In the genomic region with DNA sequence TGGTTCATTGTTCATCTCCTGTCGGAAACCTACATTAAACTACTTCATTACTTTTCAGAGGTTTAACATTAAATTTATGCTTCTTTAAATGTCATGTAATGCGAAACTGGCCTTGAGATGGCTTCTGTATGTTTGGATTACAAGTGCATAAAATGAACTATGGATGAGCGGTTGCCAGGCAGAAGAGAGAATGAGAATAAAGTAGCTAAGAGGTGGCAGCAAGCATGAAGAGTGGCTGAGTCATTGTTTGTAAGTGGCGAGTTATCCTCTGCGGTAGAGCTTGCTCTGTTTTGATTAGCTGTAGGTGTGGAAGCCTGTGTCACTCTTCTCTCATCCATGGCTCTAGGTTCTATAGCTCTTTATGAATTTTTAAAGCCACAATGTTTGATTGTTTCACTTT, we compare ENCODE assay signal across 1 cellular context.
TF ChIP-seq lines count a peak whose summit lies in the region.

No MANE protein-coding gene starts in this region.

TF ChIP-seq in HepG2, 621 proteins besides CTCF, POLR2A, EP300 and RAD21 (continued from another document):
- TF ChIP-seq IRX3 (CRISPR knock-in tag; IDR thresholded peaks at IDR 0.05; ENCODE audit: borderline replicate concordance, low read depth) (no peak), KDM5A (IDR thresholded peaks at IDR 0.05; ENCODE audit: borderline replicate concordance, low read length) (no peak), KDM1A (CRISPR knock-in tag; IDR thresholded peaks at IDR 0.05) (no peak), ZNF382 (CRISPR knock-in tag; IDR thresholded peaks at IDR 0.05; ENCODE audit: borderline replicate concordance) (no peak), BORCS8-MEF2B (CRISPR knock-in tag; IDR thresholded peaks at IDR 0.05) (no peak), ZNF207 (IDR thresholded peaks at IDR 0.05; ENCODE audit: borderline replicate concordance) (no peak), ZFP36L2 (CRISPR knock-in tag; IDR thresholded peaks at IDR 0.05) (no peak), RFXANK (CRISPR knock-in tag; IDR thresholded peaks at IDR 0.05) (peak; percentile 79; the same call in 1 of the 2 replicates), ZNF768 (CRISPR knock-in tag; IDR thresholded peaks at IDR 0.05) (no peak), ZNF557 (CRISPR knock-in tag; IDR thresholded peaks at IDR 0.05) (no peak), THAP11 (CRISPR knock-in tag; IDR thresholded peaks at IDR 0.05) (no peak), ATRX (CRISPR knock-in tag; IDR thresholded peaks at IDR 0.05; ENCODE audit: borderline replicate concordance) (no peak), MIER2 (CRISPR knock-in tag; IDR thresholded peaks at IDR 0.05) (no peak), ADNP (CRISPR knock-in tag; IDR thresholded peaks at IDR 0.05) (no peak), SKI (IDR thresholded peaks at IDR 0.05; ENCODE audit: partially characterized antibody) (no peak), MLLT10 (CRISPR knock-in tag; IDR thresholded peaks at IDR 0.05) (no peak), FOSL2 (CRISPR knock-in tag; IDR thresholded peaks at IDR 0.05) (peak; percentile 88), HNRNPUL1 (IDR thresholded peaks at IDR 0.05; ENCODE audit: low read depth, low read length) (no peak), MYC (CRISPR knock-in tag; IDR thresholded peaks at IDR 0.05; ENCODE audit: borderline replicate concordance) (no peak), ZBTB7B (CRISPR knock-in tag; IDR thresholded peaks at IDR 0.05) (no peak), NR2F6 (IDR thresholded peaks at IDR 0.05) (no peak), NR2F6 (CRISPR knock-in tag; IDR thresholded peaks at IDR 0.05) (no peak), ZNF792 (CRISPR knock-in tag; IDR thresholded peaks at IDR 0.05) (0 out of 2 replicates have a peak, but pooled peaks have one; percentile 30), GATA4 (IDR thresholded peaks at IDR 0.05; ENCODE audit: borderline replicate concordance, low read depth) (no peak), ZNF256 (CRISPR knock-in tag; conservative IDR thresholded peaks at IDR 0.05) (no peak)
- TF ChIP-seq, protein P1, sequence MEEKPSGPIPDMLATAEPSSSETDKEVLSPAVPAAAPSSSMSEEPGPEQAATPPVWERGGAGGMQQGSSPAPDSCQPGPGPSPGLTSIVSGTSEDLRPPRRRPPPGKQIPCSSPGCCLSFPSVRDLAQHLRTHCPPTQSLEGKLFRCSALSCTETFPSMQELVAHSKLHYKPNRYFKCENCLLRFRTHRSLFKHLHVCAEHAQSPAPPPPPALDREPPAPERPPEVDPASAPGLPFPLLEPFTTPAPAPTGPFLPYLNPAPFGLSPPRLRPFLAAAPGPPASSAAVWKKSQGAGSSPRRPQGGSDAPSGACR (CRISPR knock-in tag; IDR thresholded peaks at IDR 0.05) = no peak
- TF ChIP-seq, protein P2, sequence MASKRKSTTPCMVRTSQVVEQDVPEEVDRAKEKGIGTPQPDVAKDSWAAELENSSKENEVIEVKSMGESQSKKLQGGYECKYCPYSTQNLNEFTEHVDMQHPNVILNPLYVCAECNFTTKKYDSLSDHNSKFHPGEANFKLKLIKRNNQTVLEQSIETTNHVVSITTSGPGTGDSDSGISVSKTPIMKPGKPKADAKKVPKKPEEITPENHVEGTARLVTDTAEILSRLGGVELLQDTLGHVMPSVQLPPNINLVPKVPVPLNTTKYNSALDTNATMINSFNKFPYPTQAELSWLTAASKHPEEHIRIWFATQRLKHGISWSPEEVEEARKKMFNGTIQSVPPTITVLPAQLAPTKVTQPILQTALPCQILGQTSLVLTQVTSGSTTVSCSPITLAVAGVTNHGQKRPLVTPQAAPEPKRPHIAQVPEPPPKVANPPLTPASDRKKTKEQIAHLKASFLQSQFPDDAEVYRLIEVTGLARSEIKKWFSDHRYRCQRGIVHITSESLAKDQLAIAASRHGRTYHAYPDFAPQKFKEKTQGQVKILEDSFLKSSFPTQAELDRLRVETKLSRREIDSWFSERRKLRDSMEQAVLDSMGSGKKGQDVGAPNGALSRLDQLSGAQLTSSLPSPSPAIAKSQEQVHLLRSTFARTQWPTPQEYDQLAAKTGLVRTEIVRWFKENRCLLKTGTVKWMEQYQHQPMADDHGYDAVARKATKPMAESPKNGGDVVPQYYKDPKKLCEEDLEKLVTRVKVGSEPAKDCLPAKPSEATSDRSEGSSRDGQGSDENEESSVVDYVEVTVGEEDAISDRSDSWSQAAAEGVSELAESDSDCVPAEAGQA (IDR thresholded peaks at IDR 0.05; ENCODE audit: low read depth) = no peak
- TF ChIP-seq, protein P2 (CRISPR knock-in tag; IDR thresholded peaks at IDR 0.05; ENCODE audit: borderline replicate concordance) = no peak
- TF ChIP-seq, protein P3, sequence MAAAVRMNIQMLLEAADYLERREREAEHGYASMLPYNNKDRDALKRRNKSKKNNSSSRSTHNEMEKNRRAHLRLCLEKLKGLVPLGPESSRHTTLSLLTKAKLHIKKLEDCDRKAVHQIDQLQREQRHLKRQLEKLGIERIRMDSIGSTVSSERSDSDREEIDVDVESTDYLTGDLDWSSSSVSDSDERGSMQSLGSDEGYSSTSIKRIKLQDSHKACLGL (CRISPR knock-in tag; IDR thresholded peaks at IDR 0.05) = no peak
- TF ChIP-seq, protein P4, sequence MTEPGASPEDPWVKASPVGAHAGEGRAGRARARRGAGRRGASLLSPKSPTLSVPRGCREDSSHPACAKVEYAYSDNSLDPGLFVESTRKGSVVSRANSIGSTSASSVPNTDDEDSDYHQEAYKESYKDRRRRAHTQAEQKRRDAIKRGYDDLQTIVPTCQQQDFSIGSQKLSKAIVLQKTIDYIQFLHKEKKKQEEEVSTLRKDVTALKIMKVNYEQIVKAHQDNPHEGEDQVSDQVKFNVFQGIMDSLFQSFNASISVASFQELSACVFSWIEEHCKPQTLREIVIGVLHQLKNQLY (CRISPR knock-in tag; IDR thresholded peaks at IDR 0.05) = no peak
- TF ChIP-seq, protein P5, sequence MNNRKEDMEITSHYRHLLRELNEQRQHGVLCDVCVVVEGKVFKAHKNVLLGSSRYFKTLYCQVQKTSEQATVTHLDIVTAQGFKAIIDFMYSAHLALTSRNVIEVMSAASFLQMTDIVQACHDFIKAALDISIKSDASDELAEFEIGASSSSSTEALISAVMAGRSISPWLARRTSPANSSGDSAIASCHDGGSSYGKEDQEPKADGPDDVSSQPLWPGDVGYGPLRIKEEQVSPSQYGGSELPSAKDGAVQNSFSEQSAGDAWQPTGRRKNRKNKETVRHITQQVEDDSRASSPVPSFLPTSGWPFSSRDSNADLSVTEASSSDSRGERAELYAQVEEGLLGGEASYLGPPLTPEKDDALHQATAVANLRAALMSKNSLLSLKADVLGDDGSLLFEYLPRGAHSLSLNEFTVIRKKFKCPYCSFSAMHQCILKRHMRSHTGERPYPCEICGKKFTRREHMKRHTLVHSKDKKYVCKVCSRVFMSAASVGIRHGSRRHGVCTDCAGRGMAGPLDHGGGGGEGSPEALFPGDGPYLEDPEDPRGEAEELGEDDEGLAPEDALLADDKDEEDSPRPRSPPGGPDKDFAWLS (CRISPR knock-in tag; IDR thresholded peaks at IDR 0.05; ENCODE audit: borderline replicate concordance) = no peak
- TF ChIP-seq, protein P6, sequence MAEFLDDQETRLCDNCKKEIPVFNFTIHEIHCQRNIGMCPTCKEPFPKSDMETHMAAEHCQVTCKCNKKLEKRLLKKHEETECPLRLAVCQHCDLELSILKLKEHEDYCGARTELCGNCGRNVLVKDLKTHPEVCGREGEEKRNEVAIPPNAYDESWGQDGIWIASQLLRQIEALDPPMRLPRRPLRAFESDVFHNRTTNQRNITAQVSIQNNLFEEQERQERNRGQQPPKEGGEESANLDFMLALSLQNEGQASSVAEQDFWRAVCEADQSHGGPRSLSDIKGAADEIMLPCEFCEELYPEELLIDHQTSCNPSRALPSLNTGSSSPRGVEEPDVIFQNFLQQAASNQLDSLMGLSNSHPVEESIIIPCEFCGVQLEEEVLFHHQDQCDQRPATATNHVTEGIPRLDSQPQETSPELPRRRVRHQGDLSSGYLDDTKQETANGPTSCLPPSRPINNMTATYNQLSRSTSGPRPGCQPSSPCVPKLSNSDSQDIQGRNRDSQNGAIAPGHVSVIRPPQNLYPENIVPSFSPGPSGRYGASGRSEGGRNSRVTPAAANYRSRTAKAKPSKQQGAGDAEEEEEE (CRISPR knock-in tag; IDR thresholded peaks at IDR 0.05; ENCODE audit: borderline replicate concordance) = no peak
